In the genomic region with DNA sequence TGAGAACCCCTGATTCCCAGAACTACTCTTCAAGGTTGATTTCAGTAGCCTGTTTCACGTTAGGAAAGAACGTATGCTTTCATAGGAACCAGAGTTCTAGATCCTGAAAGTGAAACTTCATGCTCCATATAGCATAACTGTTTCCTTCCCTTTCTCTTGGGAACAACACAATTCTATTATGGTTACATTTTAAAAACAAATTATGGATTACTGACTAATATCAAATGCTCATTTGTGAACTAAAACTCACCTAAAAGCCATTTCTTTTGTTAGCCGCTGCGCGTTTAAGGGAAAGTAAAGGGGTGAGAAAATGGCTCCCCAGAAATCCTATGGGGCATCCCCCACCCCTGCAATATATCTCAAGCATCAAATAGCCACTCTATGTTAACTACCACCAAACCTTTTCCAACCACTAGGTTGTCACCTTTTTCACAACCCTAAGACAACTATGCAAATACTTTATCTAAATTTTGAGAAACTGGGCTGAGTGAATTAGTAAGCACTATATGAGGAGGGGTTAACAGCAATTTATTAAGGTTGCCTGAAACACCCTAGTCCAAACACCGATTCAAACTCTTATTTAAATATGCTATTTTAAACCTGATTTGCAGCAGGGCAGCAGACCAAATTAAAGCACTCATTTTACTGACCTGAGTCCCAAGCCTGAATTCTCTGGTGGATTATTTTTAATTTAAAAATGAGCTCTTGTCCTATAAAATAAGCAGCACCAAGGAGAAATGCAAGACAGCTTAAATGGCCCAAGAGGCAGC, we compare ENCODE assay signal across 9 cellular contexts. TPM values are rescaled to one million over a fixed set of nuclear protein-coding genes. Genes with fewer than 3 reads are reported as not detected.
A peak's percentile ranks its signal among the peaks of the same experiment; 100 is the strongest.
DNase-seq lines count a peak whose midpoint lies in the region; ATAC-seq and TF ChIP-seq lines count a peak whose summit lies in the region.
"Had no signal": no experiment of that assay in that cellular context is flagged by ENCODE, and none has a peak within 500 bp of the region (broad histone marks: within the 10 kb centered on the region; RNA-seq: fewer than 3 reads in every experiment).

No MANE protein-coding gene starts in this region.

- H3K27me3 ChIP-seq in Peyer's patch (no peaks in the 10 kb centered on the region), trophoblast cell (ENCODE audit: insufficient read depth, low read length) (no peaks in the 10 kb centered on the region), H7 (ENCODE audit: control insufficient read depth, insufficient read depth, low read length) (peaks cover 6% of the 10 kb centered on the region)

- DNase-seq in Peyer's patch: no peak
- DNase-seq in effector CD4-positive, alpha-beta T cell: peak; percentile 11
- DNase-seq in trophoblast cell: no peak
- DNase-seq in H7: no peak
- DNase-seq in activated gamma-delta T cell treated with Interleukin-2 at 50 U/mL for 16 hours: no peak
- DNase-seq in posterior vena cava (ENCODE audit: low spot score): no peak

- no peak overlapping the region for H2AFZ ChIP-seq in trophoblast cell (ENCODE audit: insufficient read depth, low read length, poor library complexity)

- H3K4me3 ChIP-seq in Peyer's patch (peak overlapping the region; percentile 73 to 94 (median 80)), trophoblast cell (ENCODE audit: low read depth, low read length) (no peak overlapping the region), H7 (ENCODE audit: insufficient read depth, low read depth, low read length) (no peak overlapping the region)

- TF ChIP-seq POLR2A in Peyer's patch (IDR thresholded peaks at IDR 0.05): no peak

- H3K4me1 ChIP-seq in Peyer's patch (peaks cover 0 to 47% (median 4%) of the 10 kb centered on the region in 4 donors), trophoblast cell (ENCODE audit: control insufficient read depth in 1 of 2, insufficient read depth in 2 of 2, low read length in 2 of 2) (peaks cover 10 to 12% of the 10 kb centered on the region in 2 experiments)

- H3K9me3 ChIP-seq in Peyer's patch: no peaks in the 10 kb centered on the region
- no peaks in the 10 kb centered on the region for H3K9me3 ChIP-seq in trophoblast cell (ENCODE audit: insufficient read depth, low read depth, low read length)

- H4K91ac ChIP-seq in trophoblast cell (ENCODE audit: low read depth, low read length): no peak overlapping the region

- peak overlapping the region; percentile 88 for H3K4ac ChIP-seq in trophoblast cell (ENCODE audit: low read depth, low read length)

- intact Hi-C loops in posterior vena cava (cut with DNase I): no loop called here

- no peak overlapping the region for H2AK5ac ChIP-seq in trophoblast cell (ENCODE audit: low read length)

- H3K36me3 ChIP-seq in Peyer's patch (peaks cover 0 to 4% (median 0%) of the 10 kb centered on the region in 3 donors), trophoblast cell (ENCODE audit: control insufficient read depth in 1 of 2, insufficient read depth in 2 of 2, low read length in 2 of 2) (peaks cover 0 to 6% of the 10 kb centered on the region in 2 experiments), H7 (replicated peaks; ENCODE audit: control insufficient read depth, insufficient read depth, low read length) (no peaks in the 10 kb centered on the region)

- H4K8ac ChIP-seq in trophoblast cell (ENCODE audit: low read depth, low read length): no peak overlapping the region

- H3K9ac ChIP-seq in trophoblast cell (ENCODE audit: low read length): no peak overlapping the region

- H2BK5ac ChIP-seq in trophoblast cell (ENCODE audit: low read depth, low read length, poor library complexity): no peak overlapping the region

- H2BK12ac ChIP-seq in trophoblast cell (ENCODE audit: low read length): no peak overlapping the region

- H3K18ac ChIP-seq in trophoblast cell (ENCODE audit: low read length): no peak overlapping the region

- H3K79me2 ChIP-seq in trophoblast cell (ENCODE audit: control insufficient read depth, insufficient read depth, low read length, poor library complexity): peaks cover 24% of the 10 kb centered on the region

- H3K14ac ChIP-seq in trophoblast cell (ENCODE audit: low read length): no peak overlapping the region

- H3K4me2 ChIP-seq in trophoblast cell (ENCODE audit: low read length): peak overlapping the region; percentile 53

- H4K12ac ChIP-seq in trophoblast cell (ENCODE audit: low read depth, low read length): no peak overlapping the region

- ATAC-seq in GM18508 (IDR thresholded peaks at IDR 0.05; ENCODE audit: insufficient read depth, unreplicated experiment) (peak; percentile 25), HG02588 (IDR thresholded peaks at IDR 0.05; ENCODE audit: unreplicated experiment) (peak; percentile 21)

- peaks cover 22% of the 10 kb centered on the region for H3K79me1 ChIP-seq in trophoblast cell (ENCODE audit: low read length)

- peak overlapping the region; percentile 3 to 100 (median 66) for H3K27ac ChIP-seq in Peyer's patch
- H3K27ac ChIP-seq in trophoblast cell (ENCODE audit: low read depth, low read length): peak overlapping the region; percentile 2

- H2BK120ac ChIP-seq in trophoblast cell (ENCODE audit: insufficient read depth, low read length, poor library complexity): no peak overlapping the region

- TF ChIP-seq CTCF in Peyer's patch (IDR thresholded peaks at IDR 0.05): no peak

- H3K23ac ChIP-seq in trophoblast cell (ENCODE audit: low read length): no peak overlapping the region

- no CpG with 5 or more reads among the region's 6 CpGs for WGBS in trophoblast cell (ENCODE audit: extremely low coverage, insufficient coverage, insufficient read length)

RNA-seq across cellular contexts. Expression of gene SIAH2, which starts 2.4 kb away (rescaled TPM):
- total RNA-seq in Peyer's patch (10 to 100 TPM; 21.4 to 42.6 (median 32.9) TPM), posterior vena cava (10 to 100 TPM; 30.6 to 37.6 TPM)
- polyA plus RNA-seq in trophoblast cell (2013): 85.5 and 90.6 TPM in 2 replicates
- total RNA-seq in H7 (2014; rRNA removed; shearing (Covaris generic)): 35.8 and 54.8 TPM in 2 replicates

RNA-seq across cellular contexts. Expression of gene ERICH6, which starts 56.9 kb away (rescaled TPM):
- total RNA-seq in Peyer's patch: not detected
- 0.03 and 0.06 TPM in 2 replicates for polyA plus RNA-seq in trophoblast cell (2013)
- total RNA-seq in H7 (2014; rRNA removed; shearing (Covaris generic)): 0.17 TPM in 1 of 2 replicates, not detected in the other
- not detected for total RNA-seq in posterior vena cava
- total RNA-seq: subcutaneous adipose tissue had no signal

Comparison
In these comparisons a context has a peak if more than half of its experiments do, and no peak if none do; other contexts are left out.
1. H3K4me3 ChIP-seq: peak in Peyer's patch (4 of 4); none in trophoblast cell (single experiment) and H7 (single experiment).